ENCODE assay signal across 1 cellular context in the genomic region with DNA sequence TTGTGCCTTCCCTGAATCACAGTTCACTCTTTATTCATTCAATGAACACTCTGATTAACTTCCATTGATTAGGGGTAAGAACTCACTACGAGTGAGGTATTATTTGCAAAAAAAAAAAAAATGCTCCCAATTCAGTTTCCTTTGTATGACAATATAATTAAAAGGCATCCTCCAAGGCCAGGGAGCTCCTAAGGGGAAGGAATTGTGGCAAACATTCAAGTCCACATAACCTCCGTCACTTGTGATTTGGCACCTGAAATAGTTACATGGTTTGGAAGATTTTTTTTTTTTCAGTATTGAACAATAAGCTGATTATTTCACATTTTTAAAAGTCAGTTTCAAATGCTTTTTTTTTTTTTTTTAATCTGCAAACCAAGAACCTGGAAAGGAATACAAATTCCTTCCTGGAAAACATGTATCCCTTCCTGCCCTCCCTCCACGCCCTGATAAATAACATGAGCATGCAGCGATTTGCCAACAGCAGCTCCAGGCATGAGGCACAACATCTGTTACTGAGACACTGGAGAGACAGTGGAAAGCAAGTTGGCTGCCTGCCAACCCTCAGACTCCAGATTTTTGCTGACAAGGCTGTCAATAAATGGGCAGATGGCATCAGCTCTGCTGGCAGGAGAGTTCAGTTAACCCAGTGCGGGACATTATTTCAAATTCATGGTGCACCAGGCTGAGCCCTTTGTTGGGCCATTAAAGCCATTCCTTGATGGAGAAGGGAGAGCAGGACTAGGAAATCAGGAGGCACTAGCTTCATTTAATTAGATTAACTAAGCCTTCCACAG.
A peak's percentile ranks its signal among the peaks of the same experiment; 100 is the strongest.
TF ChIP-seq lines count a peak whose summit lies in the region.

No MANE protein-coding gene starts in this region.

TF ChIP-seq in K562, 482 proteins besides CTCF, POLR2A, EP300 and RAD21 (continued from another document):
- TF ChIP-seq, protein P1, sequence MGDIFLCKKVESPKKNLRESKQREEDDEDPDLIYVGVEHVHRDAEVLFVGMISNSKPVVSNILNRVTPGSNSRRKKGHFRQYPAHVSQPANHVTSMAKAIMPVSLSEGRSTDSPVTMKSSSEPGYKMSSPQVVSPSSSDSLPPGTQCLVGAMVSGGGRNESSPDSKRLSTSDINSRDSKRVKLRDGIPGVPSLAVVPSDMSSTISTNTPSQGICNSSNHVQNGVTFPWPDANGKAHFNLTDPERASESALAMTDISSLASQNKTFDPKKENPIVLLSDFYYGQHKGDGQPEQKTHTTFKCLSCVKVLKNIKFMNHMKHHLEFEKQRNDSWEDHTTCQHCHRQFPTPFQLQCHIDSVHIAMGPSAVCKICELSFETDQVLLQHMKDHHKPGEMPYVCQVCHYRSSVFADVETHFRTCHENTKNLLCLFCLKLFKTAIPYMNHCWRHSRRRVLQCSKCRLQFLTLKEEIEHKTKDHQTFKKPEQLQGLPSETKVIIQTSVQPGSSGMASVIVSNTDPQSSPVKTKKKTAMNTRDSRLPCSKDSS (IDR thresholded peaks at IDR 0.05; ENCODE audit: low read depth, partially characterized antibody): no peak
- TF ChIP-seq, protein P2, sequence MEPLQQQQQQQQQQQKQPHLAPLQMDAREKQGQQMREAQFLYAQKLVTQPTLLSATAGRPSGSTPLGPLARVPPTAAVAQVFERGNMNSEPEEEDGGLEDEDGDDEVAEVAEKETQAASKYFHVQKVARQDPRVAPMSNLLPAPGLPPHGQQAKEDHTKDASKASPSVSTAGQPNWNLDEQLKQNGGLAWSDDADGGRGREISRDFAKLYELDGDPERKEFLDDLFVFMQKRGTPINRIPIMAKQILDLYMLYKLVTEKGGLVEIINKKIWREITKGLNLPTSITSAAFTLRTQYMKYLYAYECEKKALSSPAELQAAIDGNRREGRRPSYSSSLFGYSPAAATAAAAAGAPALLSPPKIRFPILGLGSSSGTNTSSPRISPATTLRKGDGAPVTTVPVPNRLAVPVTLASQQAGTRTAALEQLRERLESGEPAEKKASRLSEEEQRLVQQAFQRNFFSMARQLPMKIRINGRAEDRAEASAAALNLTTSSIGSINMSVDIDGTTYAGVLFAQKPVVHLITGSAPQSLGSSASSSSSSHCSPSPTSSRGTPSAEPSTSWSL (CRISPR knock-in tag; IDR thresholded peaks at IDR 0.05; ENCODE audit: borderline replicate concordance): no peak
- no peak for TF ChIP-seq DMBX1 (CRISPR knock-in tag; IDR thresholded peaks at IDR 0.05; ENCODE audit: borderline replicate concordance)
- TF ChIP-seq ZNF12 (CRISPR knock-in tag; IDR thresholded peaks at IDR 0.05): no peak
- no peak for TF ChIP-seq ZBTB1 (CRISPR knock-in tag; IDR thresholded peaks at IDR 0.05; ENCODE audit: borderline replicate concordance, low read depth)
- TF ChIP-seq ZNF316 (IDR thresholded peaks at IDR 0.05): peak; percentile 76
- no peak for TF ChIP-seq ZNF347 (CRISPR knock-in tag; IDR thresholded peaks at IDR 0.05; ENCODE audit: low read depth)
- peak; percentile 72 for TF ChIP-seq C11orf30 (IDR thresholded peaks at IDR 0.05; ENCODE audit: low read depth)
- TF ChIP-seq, protein P3, sequence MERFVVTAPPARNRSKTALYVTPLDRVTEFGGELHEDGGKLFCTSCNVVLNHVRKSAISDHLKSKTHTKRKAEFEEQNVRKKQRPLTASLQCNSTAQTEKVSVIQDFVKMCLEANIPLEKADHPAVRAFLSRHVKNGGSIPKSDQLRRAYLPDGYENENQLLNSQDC (CRISPR knock-in tag; IDR thresholded peaks at IDR 0.05): no peak
- TF ChIP-seq TFAM (CRISPR knock-in tag; conservative IDR thresholded peaks at IDR 0.05): no peak
- no peak for TF ChIP-seq HNRNPK (IDR thresholded peaks at IDR 0.05; ENCODE audit: low read depth, low read length, poor library complexity, severe bottlenecking)
- TF ChIP-seq CHCHD3 (CRISPR knock-in tag; IDR thresholded peaks at IDR 0.05): no peak
- TF ChIP-seq, protein P4, sequence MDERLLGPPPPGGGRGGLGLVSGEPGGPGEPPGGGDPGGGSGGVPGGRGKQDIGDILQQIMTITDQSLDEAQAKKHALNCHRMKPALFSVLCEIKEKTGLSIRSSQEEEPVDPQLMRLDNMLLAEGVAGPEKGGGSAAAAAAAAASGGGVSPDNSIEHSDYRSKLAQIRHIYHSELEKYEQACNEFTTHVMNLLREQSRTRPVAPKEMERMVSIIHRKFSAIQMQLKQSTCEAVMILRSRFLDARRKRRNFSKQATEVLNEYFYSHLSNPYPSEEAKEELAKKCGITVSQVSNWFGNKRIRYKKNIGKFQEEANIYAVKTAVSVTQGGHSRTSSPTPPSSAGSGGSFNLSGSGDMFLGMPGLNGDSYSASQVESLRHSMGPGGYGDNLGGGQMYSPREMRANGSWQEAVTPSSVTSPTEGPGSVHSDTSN (CRISPR knock-in tag; IDR thresholded peaks at IDR 0.05; ENCODE audit: low read depth): no peak
- TF ChIP-seq, protein P4 (tag; conservative IDR thresholded peaks at IDR 0.05; ENCODE audit: low read depth): 0 out of 2 replicates have a peak, but pooled peaks have one; percentile 7
- TF ChIP-seq, protein P5, sequence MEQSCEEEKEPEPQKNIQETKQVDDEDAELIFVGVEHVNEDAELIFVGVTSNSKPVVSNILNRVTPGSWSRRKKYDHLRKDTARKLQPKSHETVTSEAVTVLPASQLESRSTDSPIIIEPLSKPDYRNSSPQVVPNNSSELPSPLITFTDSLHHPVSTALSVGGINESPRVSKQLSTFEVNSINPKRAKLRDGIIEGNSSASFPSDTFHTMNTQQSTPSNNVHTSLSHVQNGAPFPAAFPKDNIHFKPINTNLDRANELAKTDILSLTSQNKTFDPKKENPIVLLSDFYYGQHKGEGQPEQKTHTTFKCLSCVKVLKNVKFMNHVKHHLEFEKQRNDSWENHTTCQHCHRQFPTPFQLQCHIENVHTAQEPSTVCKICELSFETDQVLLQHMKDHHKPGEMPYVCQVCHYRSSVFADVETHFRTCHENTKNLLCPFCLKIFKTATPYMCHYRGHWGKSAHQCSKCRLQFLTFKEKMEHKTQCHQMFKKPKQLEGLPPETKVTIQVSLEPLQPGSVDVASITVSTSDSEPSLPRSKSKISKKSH (CRISPR knock-in tag; IDR thresholded peaks at IDR 0.05): no peak
- no peak for TF ChIP-seq ZNF766 (CRISPR knock-in tag; conservative IDR thresholded peaks at IDR 0.05)
- TF ChIP-seq ZNF3 (CRISPR knock-in tag; IDR thresholded peaks at IDR 0.05): no peak
- peak; percentile 67 for TF ChIP-seq MAFG (tag; conservative IDR thresholded peaks at IDR 0.05)
- no peak for TF ChIP-seq ZNF282 (CRISPR knock-in tag; IDR thresholded peaks at IDR 0.05)
- no peak for TF ChIP-seq MCM2 (IDR thresholded peaks at IDR 0.05; ENCODE audit: low read depth)
- TF ChIP-seq CREB1 (IDR thresholded peaks at IDR 0.05): no peak
- TF ChIP-seq CREB1 (CRISPR knock-in tag; IDR thresholded peaks at IDR 0.05): no peak
- TF ChIP-seq, protein P6, sequence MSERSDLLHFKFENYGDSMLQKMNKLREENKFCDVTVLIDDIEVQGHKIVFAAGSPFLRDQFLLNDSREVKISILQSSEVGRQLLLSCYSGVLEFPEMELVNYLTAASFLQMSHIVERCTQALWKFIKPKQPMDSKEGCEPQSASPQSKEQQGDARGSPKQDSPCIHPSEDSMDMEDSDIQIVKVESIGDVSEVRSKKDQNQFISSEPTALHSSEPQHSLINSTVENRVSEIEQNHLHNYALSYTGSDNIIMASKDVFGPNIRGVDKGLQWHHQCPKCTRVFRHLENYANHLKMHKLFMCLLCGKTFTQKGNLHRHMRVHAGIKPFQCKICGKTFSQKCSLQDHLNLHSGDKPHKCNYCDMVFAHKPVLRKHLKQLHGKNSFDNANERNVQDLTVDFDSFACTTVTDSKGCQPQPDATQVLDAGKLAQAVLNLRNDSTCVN (CRISPR knock-in tag; IDR thresholded peaks at IDR 0.05): no peak
- TF ChIP-seq, protein P7, sequence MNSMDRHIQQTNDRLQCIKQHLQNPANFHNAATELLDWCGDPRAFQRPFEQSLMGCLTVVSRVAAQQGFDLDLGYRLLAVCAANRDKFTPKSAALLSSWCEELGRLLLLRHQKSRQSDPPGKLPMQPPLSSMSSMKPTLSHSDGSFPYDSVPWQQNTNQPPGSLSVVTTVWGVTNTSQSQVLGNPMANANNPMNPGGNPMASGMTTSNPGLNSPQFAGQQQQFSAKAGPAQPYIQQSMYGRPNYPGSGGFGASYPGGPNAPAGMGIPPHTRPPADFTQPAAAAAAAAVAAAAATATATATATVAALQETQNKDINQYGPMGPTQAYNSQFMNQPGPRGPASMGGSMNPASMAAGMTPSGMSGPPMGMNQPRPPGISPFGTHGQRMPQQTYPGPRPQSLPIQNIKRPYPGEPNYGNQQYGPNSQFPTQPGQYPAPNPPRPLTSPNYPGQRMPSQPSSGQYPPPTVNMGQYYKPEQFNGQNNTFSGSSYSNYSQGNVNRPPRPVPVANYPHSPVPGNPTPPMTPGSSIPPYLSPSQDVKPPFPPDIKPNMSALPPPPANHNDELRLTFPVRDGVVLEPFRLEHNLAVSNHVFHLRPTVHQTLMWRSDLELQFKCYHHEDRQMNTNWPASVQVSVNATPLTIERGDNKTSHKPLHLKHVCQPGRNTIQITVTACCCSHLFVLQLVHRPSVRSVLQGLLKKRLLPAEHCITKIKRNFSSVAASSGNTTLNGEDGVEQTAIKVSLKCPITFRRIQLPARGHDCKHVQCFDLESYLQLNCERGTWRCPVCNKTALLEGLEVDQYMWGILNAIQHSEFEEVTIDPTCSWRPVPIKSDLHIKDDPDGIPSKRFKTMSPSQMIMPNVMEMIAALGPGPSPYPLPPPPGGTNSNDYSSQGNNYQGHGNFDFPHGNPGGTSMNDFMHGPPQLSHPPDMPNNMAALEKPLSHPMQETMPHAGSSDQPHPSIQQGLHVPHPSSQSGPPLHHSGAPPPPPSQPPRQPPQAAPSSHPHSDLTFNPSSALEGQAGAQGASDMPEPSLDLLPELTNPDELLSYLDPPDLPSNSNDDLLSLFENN (IDR thresholded peaks at IDR 0.05; ENCODE audit: low read depth in 2 of 2, low read length in 2 of 2): no peak
- TF ChIP-seq NFIX (CRISPR knock-in tag; IDR thresholded peaks at IDR 0.05; ENCODE audit: low read depth): peak; percentile 89
- no peak for TF ChIP-seq SOX6 (IDR thresholded peaks at IDR 0.05)
- no peak for TF ChIP-seq ZNF408 (CRISPR knock-in tag; IDR thresholded peaks at IDR 0.05; ENCODE audit: low read depth)
- TF ChIP-seq MAFK (IDR thresholded peaks at IDR 0.05; ENCODE audit: low read length): peak; percentile 39; the same call in 1 of the 2 replicates
- TF ChIP-seq ETV5 (CRISPR knock-in tag; IDR thresholded peaks at IDR 0.05; ENCODE audit: low read depth): no peak
- TF ChIP-seq, protein P8, sequence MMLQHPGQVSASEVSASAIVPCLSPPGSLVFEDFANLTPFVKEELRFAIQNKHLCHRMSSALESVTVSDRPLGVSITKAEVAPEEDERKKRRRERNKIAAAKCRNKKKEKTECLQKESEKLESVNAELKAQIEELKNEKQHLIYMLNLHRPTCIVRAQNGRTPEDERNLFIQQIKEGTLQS (IDR thresholded peaks at IDR 0.05): no peak
- TF ChIP-seq, protein P8 (CRISPR knock-in tag; conservative IDR thresholded peaks at IDR 0.05): no peak
- TF ChIP-seq POLR2AphosphoS5 (IDR thresholded peaks at IDR 0.05; ENCODE audit: control insufficient read depth, insufficient read depth, low read depth, low read length): no peak
- TF ChIP-seq NFIC (IDR thresholded peaks at IDR 0.05): peak; percentile 95
- TF ChIP-seq SP1 (CRISPR knock-in tag; IDR thresholded peaks at IDR 0.05): no peak
- no peak for TF ChIP-seq GABPA (tag; conservative IDR thresholded peaks at IDR 0.05; ENCODE audit: low read depth)
- no peak for TF ChIP-seq ZNF143 (CRISPR knock-in tag; IDR thresholded peaks at IDR 0.05)
- no peak for TF ChIP-seq ZNF586 (CRISPR knock-in tag; conservative IDR thresholded peaks at IDR 0.05)
